ENCODE assay signal across 29 cellular contexts in genomic region chr18:78145096-78145495, GRCh38.
"Had no signal": no experiment of that assay in that cellular context is flagged by ENCODE, and none has a peak within 500 bp of the region (broad histone marks: within the 10 kb centered on the region; RNA-seq: fewer than 3 reads in every experiment).

No MANE protein-coding gene starts in this region.

- H3K27me3 Mint-ChIP-seq: activated CD4-positive, alpha-beta memory T cell treated with anti-CD3 and anti-CD28 coated beads for 36 hours; activated CD4-positive, alpha-beta T cell treated with anti-CD3 and anti-CD28 coated beads, Interleukin-2, amount 10 ng/mL, durations not matched to agents 24 days and 14 days had no signal

- H3K27me3 ChIP-seq: ascending aorta, brain microvascular endothelial cell, neutrophil, ovary, suprapubic skin, tibial artery had no signal

- H3K27ac Mint-ChIP-seq: activated CD4-positive, alpha-beta memory T cell treated with anti-CD3 and anti-CD28 coated beads for 36 hours; activated CD4-positive, alpha-beta T cell treated with anti-CD3 and anti-CD28 coated beads, Interleukin-2, amount 10 ng/mL, durations not matched to agents 24 days and 14 days; activated naive CD4-positive, alpha-beta T cell treated with anti-CD3 and anti-CD28 coated beads for 36 hours; activated naive CD8-positive, alpha-beta T cell treated with anti-CD3 and anti-CD28 coated beads for 36 hours; activated T-helper 1 cell treated with anti-CD3 and anti-CD28 coated beads, Interleukin-12 subunit alpha, Interleukin-12 subunit beta, Interleukin-2, Interleukin-4 antibody, amounts not matched to agents 30 ng/mL and 10 ng/mL and 1 ng/mL, durations not matched to agents 14 hours and 24 hours and 36 hours; nephron had no signal

- H3K9me3 Mint-ChIP-seq: activated CD4-positive, alpha-beta memory T cell treated with anti-CD3 and anti-CD28 coated beads for 36 hours; activated CD4-positive, alpha-beta T cell treated with anti-CD3 and anti-CD28 coated beads, Interleukin-2, amount 10 ng/mL, durations not matched to agents 24 days and 14 days; activated naive CD8-positive, alpha-beta T cell treated with anti-CD3 and anti-CD28 coated beads for 36 hours; activated T-helper 1 cell treated with anti-CD3 and anti-CD28 coated beads, Interleukin-12 subunit alpha, Interleukin-12 subunit beta, Interleukin-2, Interleukin-4 antibody, amounts not matched to agents 30 ng/mL and 10 ng/mL and 1 ng/mL, durations not matched to agents 14 hours and 24 hours and 36 hours had no signal

- H3K4me1 Mint-ChIP-seq: activated CD4-positive, alpha-beta T cell treated with anti-CD3 and anti-CD28 coated beads, Interleukin-2, amount 10 ng/mL, durations not matched to agents 24 days and 14 days; activated naive CD8-positive, alpha-beta T cell treated with anti-CD3 and anti-CD28 coated beads for 36 hours; nephron had no signal

- ATAC-seq: left cardiac atrium had no signal

- H3K36me3 Mint-ChIP-seq: activated CD4-positive, alpha-beta memory T cell treated with anti-CD3 and anti-CD28 coated beads for 36 hours; activated naive CD8-positive, alpha-beta T cell treated with anti-CD3 and anti-CD28 coated beads for 36 hours had no signal

- H3K4me3 ChIP-seq: adrenal gland, ascending aorta, ovary, prostate gland, suprapubic skin, tibial artery had no signal

- H3K9me3 ChIP-seq: adrenal gland, ascending aorta, neutrophil, ovary, prostate gland, suprapubic skin, tibial artery had no signal

- H3K4me3 Mint-ChIP-seq: activated CD4-positive, alpha-beta memory T cell treated with anti-CD3 and anti-CD28 coated beads for 36 hours; activated CD4-positive, alpha-beta T cell treated with anti-CD3 and anti-CD28 coated beads, Interleukin-2, amount 10 ng/mL, durations not matched to agents 24 days and 14 days; activated naive CD4-positive, alpha-beta T cell treated with anti-CD3 and anti-CD28 coated beads for 36 hours; activated naive CD8-positive, alpha-beta T cell treated with anti-CD3 and anti-CD28 coated beads for 36 hours; activated T-helper 1 cell treated with anti-CD3 and anti-CD28 coated beads, Interleukin-12 subunit alpha, Interleukin-12 subunit beta, Interleukin-2, Interleukin-4 antibody, amounts not matched to agents 30 ng/mL and 10 ng/mL and 1 ng/mL, durations not matched to agents 14 hours and 24 hours and 36 hours; nephron had no signal

- FAIRE-seq: endothelial cell of umbilical vein, keratinocyte, urothelium cell line had no signal

- H3K36me3 ChIP-seq: adrenal gland, ascending aorta, brain microvascular endothelial cell, neutrophil, ovary, prostate gland, suprapubic skin, tibial artery had no signal

- H3K4me1 ChIP-seq: adrenal gland, ascending aorta, prostate gland, suprapubic skin, tibial artery had no signal

- H3K27ac ChIP-seq: adrenal gland, ascending aorta, brain microvascular endothelial cell, neutrophil, ovary, prostate gland, suprapubic skin, tibial artery had no signal

- DNase-seq: activated CD4-positive, alpha-beta memory T cell treated with anti-CD3 and anti-CD28 coated beads for 36 hours; activated CD4-positive, alpha-beta T cell treated with anti-CD3 and anti-CD28 coated beads, Interleukin-2, amount 10 ng/mL, durations not matched to agents 24 days and 14 days; activated CD4-positive, CD25-positive, alpha-beta regulatory T cell treated with anti-CD3 and anti-CD28 coated beads, Interleukin-2, amount 50 U/mL, for 72 hours; activated CD8-positive, alpha-beta memory T cell treated with anti-CD3 and anti-CD28 coated beads, Interleukin-2, amount 50 U/mL, for 4 hours; activated effector memory CD4-positive, alpha-beta T cell treated with anti-CD3 and anti-CD28 coated beads, Interleukin-2, amount 50 U/mL, for 16 hours; activated naive CD4-positive, alpha-beta T cell treated with anti-CD3 and anti-CD28 coated beads for 36 hours; activated naive CD8-positive, alpha-beta T cell treated with anti-CD3 and anti-CD28 coated beads for 36 hours; activated T-cell treated with anti-CD3 and anti-CD28 coated beads, Interleukin-2, amount 50 U/mL, for 1 hour; adrenal gland; brain microvascular endothelial cell; caudate nucleus; foreskin fibroblast; hippocampal formation; left cardiac atrium; ovary; stimulated activated CD4-positive, alpha-beta T cell treated with anti-CD3 and anti-CD28 coated beads, Interleukin-15, amount 100 ng/mL, for 24 hours; stimulated activated CD4-positive, alpha-beta T cell treated with anti-CD3 and anti-CD28 coated beads, Interleukin-2, amount 100 ng/mL, for 24 hours; stimulated activated naive CD4-positive, alpha-beta T cell; T-helper 2 cell; tibial artery had no signal
